In genomic region chr1:30384286-30385245, GRCh38 we compare ENCODE assay signal across 26 cellular contexts.
DNase-seq lines count a peak whose midpoint lies in the region; ATAC-seq, FAIRE-seq and TF ChIP-seq lines count a peak whose summit lies in the region.
"Had no signal": no experiment of that assay in that cellular context is flagged by ENCODE, and none has a peak within 500 bp of the region (broad histone marks: within the 10 kb centered on the region; RNA-seq: fewer than 3 reads in every experiment).

No MANE protein-coding gene starts in this region.

- ATAC-seq in activated T-cell treated with anti-CD3 and anti-CD28 coated beads, Interleukin-2, amount 50 U/mL, for 4 hours: no peak
- no peak for ATAC-seq in CD8-positive, alpha-beta T cell
- ATAC-seq: A549; activated CD8-positive, alpha-beta T cell treated with anti-CD3 and anti-CD28 coated beads, Interleukin-2, amount 10 ng/mL, durations not matched to agents 7 days and 5 days; activated naive CD8-positive, alpha-beta T cell treated with anti-CD3 and anti-CD28 coated beads, Interleukin-2, amount 50 U/mL, for 24 hours; activated T-cell treated with anti-CD3 and anti-CD28 coated beads, Interleukin-2, amount 50 U/mL, for 72 hours; lower lobe of right lung had no signal

- H3K36me3 Mint-ChIP-seq in activated T-cell treated with anti-CD3 and anti-CD28 coated beads, Interleukin-2, amount 50 U/mL, for 24 hours (ENCODE audit: low read depth): no peaks in the 10 kb centered on the region
- no peaks in the 10 kb centered on the region for H3K36me3 Mint-ChIP-seq in activated T-cell treated with anti-CD3 and anti-CD28 coated beads, Interleukin-2, amount 50 U/mL, for 4 hours (ENCODE audit: insufficient read depth)
- H3K36me3 Mint-ChIP-seq in endodermal cell (ENCODE audit: low read depth): no peaks in the 10 kb centered on the region
- H3K36me3 Mint-ChIP-seq in CD8-positive, alpha-beta T cell: no peaks in the 10 kb centered on the region
- H3K36me3 Mint-ChIP-seq: immature natural killer cell had no signal

- no peak for TF ChIP-seq POLR2A in sigmoid colon (IDR thresholded peaks at IDR 0.05)
- no peak for TF ChIP-seq POLR2A in GM12892 (IDR thresholded peaks at IDR 0.05; ENCODE audit: low read depth, low read length)

- H3K4me3 ChIP-seq in endodermal cell (ENCODE audit: low read length) (no peak overlapping the region), sigmoid colon (no peak overlapping the region)
- no peak overlapping the region for H3K4me3 ChIP-seq in CD8-positive, alpha-beta T cell (ENCODE audit: low read depth, low read length)
- H3K4me3 ChIP-seq: A549, lower lobe of right lung, skin epidermis, uterus had no signal

- intact Hi-C loops in sigmoid colon (cut with DNase I): loop anchor here (5.0 kb wide), 1 partner anchor 323 kb away; no protein-coding TSS in a partner anchor
- intact Hi-C loops in CD8-positive, alpha-beta T cell (cut with DNase I, micrococcal nuclease): loop anchor here in 1 of 2 experiments (5.0 kb wide), 1 partner anchor 323 kb away; no protein-coding TSS in a partner anchor

- no peak overlapping the region for H3K27ac Mint-ChIP-seq in activated T-cell treated with anti-CD3 and anti-CD28 coated beads, Interleukin-2, amount 50 U/mL, for 24 hours
- H3K27ac Mint-ChIP-seq in endodermal cell: no peak overlapping the region
- no peak overlapping the region for H3K27ac Mint-ChIP-seq in CD8-positive, alpha-beta T cell
- H3K27ac Mint-ChIP-seq: activated CD8-positive, alpha-beta T cell treated with anti-CD3 and anti-CD28 coated beads, Interleukin-2, amount 10 ng/mL, durations not matched to agents 7 days and 5 days; activated naive CD8-positive, alpha-beta T cell treated with anti-CD3 and anti-CD28 coated beads, Interleukin-2, amount 50 U/mL, for 24 hours; activated T-cell treated with anti-CD3 and anti-CD28 coated beads, Interleukin-2, amount 50 U/mL, for 72 hours; HFFc6; immature natural killer cell had no signal

- peaks cover 2% of the 10 kb centered on the region for H3K4me1 Mint-ChIP-seq in activated T-cell treated with anti-CD3 and anti-CD28 coated beads, Interleukin-2, amount 50 U/mL, for 24 hours (ENCODE audit: low read depth)
- peaks cover 1% of the 10 kb centered on the region for H3K4me1 Mint-ChIP-seq in activated T-cell treated with anti-CD3 and anti-CD28 coated beads, Interleukin-2, amount 50 U/mL, for 4 hours (ENCODE audit: low read depth)
- H3K4me1 Mint-ChIP-seq in endodermal cell: peaks cover 5% of the 10 kb centered on the region
- H3K4me1 Mint-ChIP-seq in CD8-positive, alpha-beta T cell (ENCODE audit: low read depth): peaks cover 2% of the 10 kb centered on the region
- H3K4me1 Mint-ChIP-seq: activated naive CD8-positive, alpha-beta T cell treated with anti-CD3 and anti-CD28 coated beads, Interleukin-2, amount 50 U/mL, for 24 hours; immature natural killer cell had no signal

- peak; percentile 14 for DNase-seq in activated T-cell treated with anti-CD3 and anti-CD28 coated beads, Interleukin-2, amount 50 U/mL, for 24 hours
- DNase-seq in activated T-cell treated with anti-CD3 and anti-CD28 coated beads, Interleukin-2, amount 50 U/mL, for 4 hours: no peak
- DNase-seq in NCI-H2227 (lab: John Stamatoyannopoulos, UW; ENCODE audit: unreplicated experiment): peak; percentile 73
- DNase-seq in endodermal cell: peak; percentile 27
- DNase-seq in sigmoid colon: peak; percentile 45
- DNase-seq in retina: no peak
- no peak for DNase-seq in GM12892 (ENCODE audit: insufficient read length)
- no peak for DNase-seq in CD8-positive, alpha-beta T cell
- DNase-seq: activated CD8-positive, alpha-beta T cell treated with anti-CD3 and anti-CD28 coated beads, Interleukin-2, amount 10 ng/mL, durations not matched to agents 7 days and 5 days; activated naive CD8-positive, alpha-beta T cell treated with anti-CD3 and anti-CD28 coated beads, Interleukin-2, amount 50 U/mL, for 24 hours; activated T-cell treated with anti-CD3 and anti-CD28 coated beads, Interleukin-2, amount 50 U/mL, for 72 hours; brain microvascular endothelial cell; cortex of kidney; DMS 273 treated with DMSO at 0.1 percent for 48 hours; HFFc6; immature natural killer cell; IMR-90; lower lobe of right lung; SIG-M5; stimulated activated CD8-positive, alpha-beta memory T cell treated with anti-CD3 and anti-CD28 coated beads, Interleukin-4, amount 100 ng/mL, for 48 hours had no signal

- H3K27ac ChIP-seq in endodermal cell (ENCODE audit: low read depth, low read length): no peak overlapping the region
- H3K27ac ChIP-seq in sigmoid colon: no peak overlapping the region
- H3K27ac ChIP-seq in CD8-positive, alpha-beta T cell (ENCODE audit: low read depth, low read length): no peak overlapping the region
- H3K27ac ChIP-seq: A549, brain microvascular endothelial cell, C4-2B, HL-60, lower lobe of right lung, uterus had no signal

- TF ChIP-seq EP300 in sigmoid colon (IDR thresholded peaks at IDR 0.05): no peak

- peaks cover 21% of the 10 kb centered on the region for H3K27me3 Mint-ChIP-seq in activated T-cell treated with anti-CD3 and anti-CD28 coated beads, Interleukin-2, amount 50 U/mL, for 24 hours
- H3K27me3 Mint-ChIP-seq in activated T-cell treated with anti-CD3 and anti-CD28 coated beads, Interleukin-2, amount 50 U/mL, for 4 hours (ENCODE audit: low read depth): peaks cover 29% of the 10 kb centered on the region
- peaks cover 4% of the 10 kb centered on the region for H3K27me3 Mint-ChIP-seq in endodermal cell (ENCODE audit: insufficient read depth)
- H3K27me3 Mint-ChIP-seq in CD8-positive, alpha-beta T cell (ENCODE audit: low read depth): peaks cover 25% of the 10 kb centered on the region

- H3K27me3 ChIP-seq in endodermal cell (ENCODE audit: control insufficient read depth, insufficient read depth, low read length, poor library complexity, severe bottlenecking) (no peaks in the 10 kb centered on the region), sigmoid colon (peaks cover 0 to 22% (median 0%) of the 10 kb centered on the region in 3 donors)
- no peaks in the 10 kb centered on the region for H3K27me3 ChIP-seq in CD8-positive, alpha-beta T cell (ENCODE audit: insufficient read depth, low read length)
- H3K27me3 ChIP-seq: brain microvascular endothelial cell, uterus had no signal

- CTCF ChIA-PET in CD8-positive, alpha-beta T cell (lab: Charles Lee): no interaction called here

- H3K9ac ChIP-seq in endodermal cell (ENCODE audit: extremely low read depth, low read length, poor library complexity, severe bottlenecking): no peak overlapping the region

- POLR2A ChIA-PET in CD8-positive, alpha-beta T cell (lab: Charles Lee): no interaction called here

- TF ChIP-seq CTCF in endodermal cell (conservative IDR thresholded peaks at IDR 0.05) (no peak), sigmoid colon (IDR thresholded peaks at IDR 0.05) (no peak)
- no peak for TF ChIP-seq CTCF in CD8-positive, alpha-beta T cell (IDR thresholded peaks at IDR 0.05)

- no peak for FAIRE-seq in GM12892 (lab: Jason Lieb, UNC)
- FAIRE-seq: A549, GM12891 had no signal

- no peaks in the 10 kb centered on the region for H3K9me3 ChIP-seq in endodermal cell (ENCODE audit: control insufficient read depth, low read length)
- H3K9me3 ChIP-seq in sigmoid colon: no peaks in the 10 kb centered on the region
- no peaks in the 10 kb centered on the region for H3K9me3 ChIP-seq in CD8-positive, alpha-beta T cell (ENCODE audit: low read length)
- H3K9me3 ChIP-seq: A549, lower lobe of right lung, uterus had no signal

- 80 to 88% methylated on average over 5 to 9 of the region's 10 CpGs for WGBS in endodermal cell (ENCODE audit: insufficient coverage in 1 of 2, insufficient read length in 1 of 2), 2 experiments
- WGBS in sigmoid colon, 2 donors: 59 to 74% methylated on average over 10 of the region's 10 CpGs

- H3K9me3 Mint-ChIP-seq in activated T-cell treated with anti-CD3 and anti-CD28 coated beads, Interleukin-2, amount 50 U/mL, for 24 hours: no peaks in the 10 kb centered on the region
- H3K9me3 Mint-ChIP-seq in activated T-cell treated with anti-CD3 and anti-CD28 coated beads, Interleukin-2, amount 50 U/mL, for 4 hours: no peaks in the 10 kb centered on the region
- H3K9me3 Mint-ChIP-seq in endodermal cell: no peaks in the 10 kb centered on the region
- no peaks in the 10 kb centered on the region for H3K9me3 Mint-ChIP-seq in CD8-positive, alpha-beta T cell
- H3K9me3 Mint-ChIP-seq: activated naive CD8-positive, alpha-beta T cell treated with anti-CD3 and anti-CD28 coated beads, Interleukin-2, amount 50 U/mL, for 24 hours; activated T-cell treated with anti-CD3 and anti-CD28 coated beads, Interleukin-2, amount 50 U/mL, for 72 hours; HFFc6 had no signal

- H3K36me3 ChIP-seq in endodermal cell (ENCODE audit: control insufficient read depth, insufficient read depth, low read length) (no peaks in the 10 kb centered on the region), sigmoid colon (no peaks in the 10 kb centered on the region)
- no peaks in the 10 kb centered on the region for H3K36me3 ChIP-seq in CD8-positive, alpha-beta T cell (ENCODE audit: insufficient read depth, low read length)
- H3K36me3 ChIP-seq: brain microvascular endothelial cell, lower lobe of right lung, uterus had no signal

- H3K4me1 ChIP-seq in endodermal cell (ENCODE audit: control insufficient read depth, insufficient read depth, low read length): no peaks in the 10 kb centered on the region
- H3K4me1 ChIP-seq in sigmoid colon: peaks cover 0 to 8% (median 7%) of the 10 kb centered on the region in 4 donors
- peaks cover 6% of the 10 kb centered on the region for H3K4me1 ChIP-seq in CD8-positive, alpha-beta T cell (ENCODE audit: insufficient read depth, low read length)
- H3K4me1 ChIP-seq: A549 had no signal

- no peak overlapping the region for H3K4me3 Mint-ChIP-seq in activated T-cell treated with anti-CD3 and anti-CD28 coated beads, Interleukin-2, amount 50 U/mL, for 24 hours
- no peak overlapping the region for H3K4me3 Mint-ChIP-seq in activated T-cell treated with anti-CD3 and anti-CD28 coated beads, Interleukin-2, amount 50 U/mL, for 4 hours
- no peak overlapping the region for H3K4me3 Mint-ChIP-seq in endodermal cell
- no peak overlapping the region for H3K4me3 Mint-ChIP-seq in CD8-positive, alpha-beta T cell
- H3K4me3 Mint-ChIP-seq: activated CD8-positive, alpha-beta T cell treated with anti-CD3 and anti-CD28 coated beads, Interleukin-2, amount 10 ng/mL, durations not matched to agents 7 days and 5 days; activated naive CD8-positive, alpha-beta T cell treated with anti-CD3 and anti-CD28 coated beads, Interleukin-2, amount 50 U/mL, for 24 hours; activated T-cell treated with anti-CD3 and anti-CD28 coated beads, Interleukin-2, amount 50 U/mL, for 72 hours; HFFc6; immature natural killer cell had no signal

Comparison
In these comparisons a context has a peak if more than half of its experiments do, and no peak if none do; other contexts are left out.
1. DNase-seq: peak in activated T-cell treated with anti-CD3 and anti-CD28 coated beads, Interleukin-2, amount 50 U/mL, for 24 hours (single experiment), NCI-H2227 (single experiment), endodermal cell (single experiment) and sigmoid colon (single experiment); none in activated T-cell treated with anti-CD3 and anti-CD28 coated beads, Interleukin-2, amount 50 U/mL, for 4 hours (single experiment), retina (single experiment), GM12892 (single experiment) and CD8-positive, alpha-beta T cell (0 of 7).